28 cellular contexts compared by ENCODE assay signal in the genomic region with DNA sequence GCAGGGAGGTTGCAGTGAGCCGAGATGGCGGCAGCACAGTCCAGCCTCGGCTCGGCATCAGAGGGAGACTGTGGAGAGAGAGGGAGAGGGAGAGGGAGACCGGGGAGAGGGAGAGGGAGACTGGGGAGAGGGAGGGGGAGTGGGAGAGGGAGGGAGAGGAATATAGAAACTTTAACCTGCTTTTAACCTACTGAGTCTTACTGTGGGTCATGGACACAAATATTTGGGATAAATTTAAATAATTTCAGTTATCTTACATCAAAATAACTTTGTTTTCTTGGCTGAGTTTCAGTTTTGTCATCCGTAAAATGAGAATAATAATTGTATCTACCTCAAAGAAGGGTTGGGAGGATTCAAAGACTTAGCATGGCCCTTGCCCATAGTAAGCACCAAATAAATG.
"Had no signal": no experiment of that assay in that cellular context is flagged by ENCODE, and none has a peak within 500 bp of the region (broad histone marks: within the 10 kb centered on the region; RNA-seq: fewer than 3 reads in every experiment).

No MANE protein-coding gene starts in this region.

- H3K36me3 ChIP-seq: stomach, suprapubic skin, thoracic aorta, tibial artery, tibial nerve, transverse colon, upper lobe of left lung, upper lobe of right lung, uterus, vagina had no signal

- H3K9me3 Mint-ChIP-seq: stimulated activated effector memory CD8-positive, alpha-beta T cell treated with anti-CD3 and anti-CD28 coated beads, Interleukin-12 subunit alpha, Interleukin-12 subunit beta, amount 100 ng/mL, for 72 hours; stimulated activated memory B cell treated with anti-CD40 and anti-IgM and Interleukin-4, amounts not matched to agents 10 μg/mL and 1 μg/mL and 100 μg/mL, for 72 hours; stimulated activated naive B cell treated with anti-CD40 and anti-IgM and Interleukin-4, amounts not matched to agents 10 μg/mL and 1 μg/mL and 100 μg/mL, for 72 hours; stimulated activated naive CD8-positive, alpha-beta T cell treated with anti-CD3 and anti-CD28 coated beads, Interleukin-15, amount 100 ng/mL, for 72 hours; stimulated activated naive CD8-positive, alpha-beta T cell treated with anti-CD3 and anti-CD28 coated beads, Interleukin-15, Interleukin-2, amounts not matched to agents 100 ng/mL and 50 ng/mL, for 24 hours; type B pancreatic cell had no signal

- H3K4me1 ChIP-seq: suprapubic skin, testis, transverse colon, upper lobe of left lung, upper lobe of right lung, uterus, vagina had no signal

- H3K27me3 ChIP-seq: stomach, suprapubic skin, testis, tibial artery, tibial nerve, transverse colon, upper lobe of left lung, upper lobe of right lung, uterus, vagina had no signal

- H3K27ac ChIP-seq: stomach, suprapubic skin, testis, thoracic aorta, tibial artery, tibial nerve, transverse colon, upper lobe of left lung, upper lobe of right lung, uterus, vagina had no signal

- DNase-seq: stimulated activated CD4-positive, alpha-beta T cell treated with anti-CD3 and anti-CD28 coated beads, Interleukin-2, amount 100 ng/mL, for 48 hours; stimulated activated CD4-positive, alpha-beta T cell treated with anti-CD3 and anti-CD28 coated beads, Interleukin-4, amount 100 ng/mL, for 1 hour; stimulated activated CD4-positive, alpha-beta T cell treated with anti-CD3 and anti-CD28 coated beads, Interleukin-4, amount 100 ng/mL, for 24 hours; stimulated activated CD4-positive, alpha-beta T cell treated with anti-CD3 and anti-CD28 coated beads, Interleukin-4, amount 100 ng/mL, for 4 hours; stimulated activated CD8-positive, alpha-beta memory T cell treated with anti-CD3 and anti-CD28 coated beads, Interleukin-4, amount 100 ng/mL, for 48 hours; stimulated activated naive B cell treated with anti-CD40 and anti-IgM and Interleukin-4, amounts not matched to agents 10 μg/mL and 1 μg/mL and 100 μg/mL, for 72 hours; stimulated activated naive CD4-positive, alpha-beta T cell; stimulated activated naive CD4-positive, alpha-beta T cell treated with Interleukin-2 at 50 U/mL for 16 hours; stimulated activated naive CD8-positive, alpha-beta T cell treated with anti-CD3 and anti-CD28 coated beads, Interleukin-15, amount 100 ng/mL, for 72 hours; stimulated activated naive CD8-positive, alpha-beta T cell treated with anti-CD3 and anti-CD28 coated beads, Interleukin-15, Interleukin-2, amounts not matched to agents 100 U/mL and 50 U/mL, for 24 hours; stomach; substantia nigra; testis; tibial artery; transverse colon; trophoblast cell; upper lobe of right lung; uterus had no signal

- H3K27ac Mint-ChIP-seq: stimulated activated effector memory CD8-positive, alpha-beta T cell treated with anti-CD3 and anti-CD28 coated beads, Interleukin-12 subunit alpha, Interleukin-12 subunit beta, amount 100 ng/mL, for 72 hours; stimulated activated memory B cell treated with anti-CD40 and anti-IgM and Interleukin-4, amounts not matched to agents 10 μg/mL and 1 μg/mL and 100 μg/mL, for 72 hours; stimulated activated naive B cell treated with anti-CD40 and anti-IgM and Interleukin-4, amounts not matched to agents 10 μg/mL and 1 μg/mL and 100 μg/mL, for 72 hours; stimulated activated naive CD8-positive, alpha-beta T cell treated with anti-CD3 and anti-CD28 coated beads, Interleukin-15, amount 100 ng/mL, for 72 hours; stimulated activated naive CD8-positive, alpha-beta T cell treated with anti-CD3 and anti-CD28 coated beads, Interleukin-15, Interleukin-2, amounts not matched to agents 100 ng/mL and 50 ng/mL, for 24 hours; type B pancreatic cell had no signal

- ATAC-seq: stimulated activated effector memory CD8-positive, alpha-beta T cell treated with anti-CD3 and anti-CD28 coated beads, Interleukin-12 subunit alpha, Interleukin-12 subunit beta, amount 100 ng/mL, for 72 hours; stimulated activated memory B cell treated with anti-CD40 and anti-IgM and Interleukin-4, amounts not matched to agents 10 μg/mL and 1 μg/mL and 100 μg/mL, for 72 hours; stimulated activated naive B cell treated with anti-CD40 and anti-IgM and Interleukin-4, amounts not matched to agents 10 μg/mL and 1 μg/mL and 100 μg/mL, for 72 hours; stimulated activated naive CD8-positive, alpha-beta T cell treated with anti-CD3 and anti-CD28 coated beads, Interleukin-15, amount 100 ng/mL, for 72 hours; stimulated activated naive CD8-positive, alpha-beta T cell treated with anti-CD3 and anti-CD28 coated beads, Interleukin-15, Interleukin-2, amounts not matched to agents 100 U/mL and 50 U/mL, for 24 hours; upper lobe of right lung had no signal

- H3K4me1 Mint-ChIP-seq: stimulated activated effector memory CD8-positive, alpha-beta T cell treated with anti-CD3 and anti-CD28 coated beads, Interleukin-12 subunit alpha, Interleukin-12 subunit beta, amount 100 ng/mL, for 72 hours; stimulated activated memory B cell treated with anti-CD40 and anti-IgM and Interleukin-4, amounts not matched to agents 10 μg/mL and 1 μg/mL and 100 μg/mL, for 72 hours; stimulated activated naive B cell treated with anti-CD40 and anti-IgM and Interleukin-4, amounts not matched to agents 10 μg/mL and 1 μg/mL and 100 μg/mL, for 72 hours; stimulated activated naive CD8-positive, alpha-beta T cell treated with anti-CD3 and anti-CD28 coated beads, Interleukin-15, amount 100 ng/mL, for 72 hours had no signal

- H3K36me3 Mint-ChIP-seq: stimulated activated effector memory CD8-positive, alpha-beta T cell treated with anti-CD3 and anti-CD28 coated beads, Interleukin-12 subunit alpha, Interleukin-12 subunit beta, amount 100 ng/mL, for 72 hours; stimulated activated memory B cell treated with anti-CD40 and anti-IgM and Interleukin-4, amounts not matched to agents 10 μg/mL and 1 μg/mL and 100 μg/mL, for 72 hours; stimulated activated naive B cell treated with anti-CD40 and anti-IgM and Interleukin-4, amounts not matched to agents 10 μg/mL and 1 μg/mL and 100 μg/mL, for 72 hours; type B pancreatic cell had no signal

- H3K27me3 Mint-ChIP-seq: stimulated activated naive B cell treated with anti-CD40 and anti-IgM and Interleukin-4, amounts not matched to agents 10 μg/mL and 1 μg/mL and 100 μg/mL, for 72 hours; stimulated activated naive CD8-positive, alpha-beta T cell treated with anti-CD3 and anti-CD28 coated beads, Interleukin-15, amount 100 ng/mL, for 72 hours had no signal

- H3K4me3 Mint-ChIP-seq: stimulated activated effector memory CD8-positive, alpha-beta T cell treated with anti-CD3 and anti-CD28 coated beads, Interleukin-12 subunit alpha, Interleukin-12 subunit beta, amount 100 ng/mL, for 72 hours; stimulated activated memory B cell treated with anti-CD40 and anti-IgM and Interleukin-4, amounts not matched to agents 10 μg/mL and 1 μg/mL and 100 μg/mL, for 72 hours; stimulated activated naive B cell treated with anti-CD40 and anti-IgM and Interleukin-4, amounts not matched to agents 10 μg/mL and 1 μg/mL and 100 μg/mL, for 72 hours; stimulated activated naive CD8-positive, alpha-beta T cell treated with anti-CD3 and anti-CD28 coated beads, Interleukin-15, amount 100 ng/mL, for 72 hours; stimulated activated naive CD8-positive, alpha-beta T cell treated with anti-CD3 and anti-CD28 coated beads, Interleukin-15, Interleukin-2, amounts not matched to agents 100 ng/mL and 50 ng/mL, for 24 hours; type B pancreatic cell had no signal

- FAIRE-seq: urothelium cell line had no signal

- H3K4me3 ChIP-seq: stomach, suprapubic skin, thoracic aorta, tibial artery, tibial nerve, transverse colon, upper lobe of left lung, upper lobe of right lung, uterus, vagina had no signal

- H3K9me3 ChIP-seq: stomach, suprapubic skin, testis, thoracic aorta, tibial artery, tibial nerve, transverse colon, upper lobe of left lung, upper lobe of right lung, uterus, vagina had no signal
